ENCODE assay signal across 20 cellular contexts in the genomic region with DNA sequence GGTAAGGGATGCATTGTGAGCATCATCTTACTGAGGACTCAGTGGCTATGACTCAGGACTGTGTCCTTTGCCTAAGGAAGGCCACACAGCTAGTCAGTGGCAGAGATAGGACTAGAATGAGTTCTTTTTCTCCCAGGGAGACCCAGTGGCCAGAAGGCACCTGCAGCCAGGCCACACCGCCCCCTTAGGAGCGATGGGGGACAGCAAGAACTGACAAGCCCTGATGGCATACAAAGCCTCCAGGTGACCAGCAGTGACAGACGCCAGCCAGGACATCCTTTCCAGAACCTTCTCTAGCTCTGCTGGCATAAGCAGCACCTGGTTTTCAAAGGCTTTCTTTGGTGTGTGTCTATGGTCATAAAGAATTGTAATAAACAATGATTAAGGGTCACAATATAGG.
"Had no signal": no experiment of that assay in that cellular context is flagged by ENCODE, and none has a peak within 500 bp of the region (broad histone marks: within the 10 kb centered on the region; RNA-seq: fewer than 3 reads in every experiment).

No MANE protein-coding gene starts in this region.

- H3K4me3 ChIP-seq: esophagus squamous epithelium, gastroesophageal sphincter, left ventricle myocardium inferior, lower lobe of right lung, psoas muscle, thoracic aorta, transverse colon had no signal

- DNase-seq: effector memory CD8-positive, alpha-beta T cell; esophagus squamous epithelium; foreskin fibroblast; glutamatergic neuron; islet precursor cell; left ventricle myocardium inferior; midbrain; psoas muscle; retina; stimulated activated CD4-positive, alpha-beta T cell treated with anti-CD3 and anti-CD28 coated beads, Interleukin-2, amount 100 ng/mL, for 24 hours; stimulated activated CD4-positive, alpha-beta T cell treated with anti-CD3 and anti-CD28 coated beads, Interleukin-4, amount 100 ng/mL, for 4 hours; stimulated activated naive B cell treated with anti-CD40 and anti-IgM and Interleukin-4, amounts not matched to agents 10 μg/mL and 1 μg/mL and 100 μg/mL, for 72 hours; stimulated activated naive CD8-positive, alpha-beta T cell treated with anti-CD3 and anti-CD28 coated beads, Interleukin-15, amount 100 ng/mL, for 72 hours; transverse colon had no signal

- H3K4me1 Mint-ChIP-seq: memory B cell; stimulated activated naive B cell treated with anti-CD40 and anti-IgM and Interleukin-4, amounts not matched to agents 10 μg/mL and 1 μg/mL and 100 μg/mL, for 72 hours; stimulated activated naive CD8-positive, alpha-beta T cell treated with anti-CD3 and anti-CD28 coated beads, Interleukin-15, amount 100 ng/mL, for 72 hours had no signal

- H3K27ac ChIP-seq: esophagus squamous epithelium, gastroesophageal sphincter, left ventricle myocardium inferior, lower lobe of right lung, psoas muscle, thoracic aorta, transverse colon had no signal

- H3K9me3 Mint-ChIP-seq: effector memory CD8-positive, alpha-beta T cell; nephron had no signal

- H3K36me3 Mint-ChIP-seq: memory B cell; stimulated activated naive B cell treated with anti-CD40 and anti-IgM and Interleukin-4, amounts not matched to agents 10 μg/mL and 1 μg/mL and 100 μg/mL, for 72 hours had no signal

- ATAC-seq: effector memory CD8-positive, alpha-beta T cell; gastroesophageal sphincter; psoas muscle; sciatic nerve; stimulated activated naive B cell treated with anti-CD40 and anti-IgM and Interleukin-4, amounts not matched to agents 10 μg/mL and 1 μg/mL and 100 μg/mL, for 72 hours; stimulated activated naive CD8-positive, alpha-beta T cell treated with anti-CD3 and anti-CD28 coated beads, Interleukin-15, amount 100 ng/mL, for 72 hours had no signal

- H3K9me3 ChIP-seq: esophagus squamous epithelium, lower lobe of right lung, thoracic aorta, transverse colon had no signal

- H3K4me1 ChIP-seq: gastroesophageal sphincter, left ventricle myocardium inferior, psoas muscle, transverse colon had no signal

- H3K36me3 ChIP-seq: esophagus squamous epithelium, gastroesophageal sphincter, left ventricle myocardium inferior, lower lobe of right lung, thoracic aorta, transverse colon had no signal

- H3K4me3 Mint-ChIP-seq: effector memory CD8-positive, alpha-beta T cell; memory B cell; nephron; stimulated activated naive B cell treated with anti-CD40 and anti-IgM and Interleukin-4, amounts not matched to agents 10 μg/mL and 1 μg/mL and 100 μg/mL, for 72 hours; stimulated activated naive CD8-positive, alpha-beta T cell treated with anti-CD3 and anti-CD28 coated beads, Interleukin-15, amount 100 ng/mL, for 72 hours had no signal

- H3K27ac Mint-ChIP-seq: effector memory CD8-positive, alpha-beta T cell; memory B cell; nephron; stimulated activated naive B cell treated with anti-CD40 and anti-IgM and Interleukin-4, amounts not matched to agents 10 μg/mL and 1 μg/mL and 100 μg/mL, for 72 hours; stimulated activated naive CD8-positive, alpha-beta T cell treated with anti-CD3 and anti-CD28 coated beads, Interleukin-15, amount 100 ng/mL, for 72 hours had no signal

- H3K27me3 Mint-ChIP-seq: memory B cell had no signal
